2 cellular contexts compared by ENCODE assay signal in genomic region chr1:24459551-24460266, GRCh38.
TF ChIP-seq lines count a peak whose summit lies in the region.

No MANE protein-coding gene starts in this region.

TF ChIP-seq in Ishikawa, 13 proteins besides CTCF, POLR2A, EP300 and RAD21:
- TF ChIP-seq TEAD4 (IDR thresholded peaks at IDR 0.05) (0 out of 2 replicates have a peak, but pooled peaks have one; percentile 24), REST (IDR thresholded peaks at IDR 0.05; ENCODE audit: low read depth) (no peak), ZBTB7A (IDR thresholded peaks at IDR 0.05; ENCODE audit: low read depth) (no peak), NFIC (IDR thresholded peaks at IDR 0.05) (peak; percentile 60), MAX (IDR thresholded peaks at IDR 0.05) (peak; percentile 48), TCF12 (IDR thresholded peaks at IDR 0.05; ENCODE audit: low read depth) (peak; percentile 47; the same call in 1 of the 2 replicates)

TF ChIP-seq in H1, 55 proteins besides CTCF, POLR2A, EP300 and RAD21:
- TF ChIP-seq SIN3A (conservative IDR thresholded peaks at IDR 0.05 in 1 of 2, IDR thresholded peaks at IDR 0.05 in 1 of 2; ENCODE audit: low read depth in 1 of 2, low read length in 2 of 2) (no peak), POU5F1 (IDR thresholded peaks at IDR 0.05; ENCODE audit: low read depth, low read length) (no peak), MAX (IDR thresholded peaks at IDR 0.05) (no peak), BACH1 (IDR thresholded peaks at IDR 0.05; ENCODE audit: low read length) (no peak), GTF2F1 (IDR thresholded peaks at IDR 0.05; ENCODE audit: borderline replicate concordance, low read depth, low read length) (no peak), ATF2 (IDR thresholded peaks at IDR 0.05; ENCODE audit: low read length) (no peak), JUND (IDR thresholded peaks at IDR 0.05; ENCODE audit: low read length) (no peak), SAP30 (IDR thresholded peaks at IDR 0.05; ENCODE audit: insufficient read depth, insufficient replicate concordance, low read length) (no peak), KDM5A (IDR thresholded peaks at IDR 0.05; ENCODE audit: low read length) (no peak), JUN (IDR thresholded peaks at IDR 0.05; ENCODE audit: low read depth, low read length) (no peak)
